In genomic region chr10:127129104-127129503, GRCh38 we compare ENCODE assay signal across 8 cellular contexts.
"Had no signal": no experiment of that assay in that cellular context is flagged by ENCODE, and none has a peak within 500 bp of the region (broad histone marks: within the 10 kb centered on the region; RNA-seq: fewer than 3 reads in every experiment).

No MANE protein-coding gene starts in this region.

- H3K4me3 ChIP-seq: GM12878 had no signal

- DNase-seq: GDM1, GF-D8 had no signal

- FAIRE-seq: G401.6, GM12878, GM12891, GM12892, GM18507, GM19239 had no signal

- ATAC-seq: GM12878 had no signal
